ENCODE assay signal across 1 cellular context in the genomic region with DNA sequence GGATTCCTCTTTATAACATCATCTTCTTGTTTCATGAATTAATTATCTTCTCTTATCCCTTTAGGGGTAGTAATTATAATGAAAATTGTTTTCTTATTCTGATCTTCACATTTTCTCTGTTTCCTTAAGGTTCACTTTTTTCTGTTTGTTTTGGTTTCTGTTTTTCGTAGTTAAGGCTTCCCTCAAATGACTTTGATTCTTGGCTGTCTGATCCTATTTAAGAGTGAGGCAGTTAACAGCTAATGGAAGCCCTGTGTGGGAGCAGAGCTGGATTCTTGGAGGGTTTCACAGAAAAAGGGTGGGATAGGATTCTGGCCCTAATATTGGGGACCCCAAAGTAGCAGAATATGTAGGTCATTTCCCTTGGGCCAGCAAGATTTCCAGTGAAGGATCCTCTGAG.
TF ChIP-seq lines count a peak whose summit lies in the region.

No MANE protein-coding gene starts in this region.

TF ChIP-seq in H1, 55 proteins besides CTCF, POLR2A, EP300 and RAD21:
- TF ChIP-seq HDAC2 (IDR thresholded peaks at IDR 0.05; ENCODE audit: borderline replicate concordance in 1 of 2, low read depth in 2 of 2, low read length in 2 of 2): no peak
